In the genomic region with DNA sequence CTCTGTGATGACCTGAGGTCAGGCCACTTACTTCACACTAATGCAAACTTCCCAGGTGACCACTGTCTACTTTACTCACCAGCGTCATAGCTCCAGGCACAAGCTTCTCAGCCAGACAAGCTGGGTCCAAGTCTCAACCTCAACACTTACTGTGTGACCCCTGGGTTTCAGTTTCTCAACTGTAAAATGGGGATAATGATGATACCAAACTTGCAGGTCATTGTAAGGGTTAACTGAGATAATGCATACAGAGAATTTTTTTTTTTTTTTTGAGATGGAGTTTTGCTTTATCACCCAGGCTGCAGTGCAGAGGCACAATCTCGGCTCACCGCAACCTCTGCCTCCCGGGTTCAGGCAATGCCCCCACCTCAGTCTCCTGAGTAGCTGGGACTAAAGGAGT, we compare ENCODE assay signal across 29 cellular contexts.
"Had no signal": no experiment of that assay in that cellular context is flagged by ENCODE, and none has a peak within 500 bp of the region (broad histone marks: within the 10 kb centered on the region; RNA-seq: fewer than 3 reads in every experiment).

No MANE protein-coding gene starts in this region.

- DNase-seq: activated CD4-positive, alpha-beta memory T cell treated with anti-CD3 and anti-CD28 coated beads, Interleukin-2, amount 10 ng/mL, durations not matched to agents 7 days and 5 days; activated CD4-positive, alpha-beta T cell treated with anti-CD3 and anti-CD28 coated beads for 1 hour; activated CD4-positive, alpha-beta T cell treated with anti-CD3 and anti-CD28 coated beads for 4 hours; activated CD4-positive, alpha-beta T cell treated with anti-CD3 and anti-CD28 coated beads, Interleukin-2, amount 10 ng/mL, durations not matched to agents 7 days and 5 days; activated CD4-positive, alpha-beta T cell treated with anti-CD3 and anti-CD28 coated beads, Interleukin-2, amount 50 U/mL, for 4 hours; activated CD8-positive, alpha-beta memory T cell treated with anti-CD3 and anti-CD28 coated beads, Interleukin-2, amount 50 U/mL, for 48 hours; activated effector memory CD4-positive, alpha-beta T cell treated with Interleukin-2 at 50 U/mL for 16 hours; activated gamma-delta T cell treated with Interleukin-2 at 50 U/mL for 16 hours; activated naive CD4-positive, alpha-beta T cell treated with anti-CD3 and anti-CD28 coated beads, Interleukin-2, amount 50 U/mL, for 16 hours; activated naive CD4-positive, alpha-beta T cell treated with Interleukin-2 at 50 U/mL for 16 hours; activated T-cell treated with anti-CD3 and anti-CD28 coated beads for 4 hours; activated T-cell treated with anti-CD3 and anti-CD28 coated beads, Interleukin-2, amount 50 U/mL, for 24 hours; activated T-cell treated with anti-CD3 and anti-CD28 coated beads, Interleukin-2, amount 50 U/mL, for 72 hours; amniotic stem cell; anterior cingulate cortex; brain microvascular endothelial cell; dorsolateral prefrontal cortex; effector memory CD4-positive, alpha-beta T cell; foreskin fibroblast; head of caudate nucleus; T-helper 1 cell had no signal

- ATAC-seq: activated T-cell treated with anti-CD3 and anti-CD28 coated beads, Interleukin-2, amount 50 U/mL, for 72 hours; esophagus mucosa had no signal

- H3K9me3 Mint-ChIP-seq: activated CD4-positive, alpha-beta memory T cell treated with anti-CD3 and anti-CD28 coated beads, Interleukin-2, amount 10 ng/mL, durations not matched to agents 7 days and 5 days; activated CD4-positive, alpha-beta T cell treated with anti-CD3 and anti-CD28 coated beads, Interleukin-2, amount 10 ng/mL, durations not matched to agents 7 days and 5 days; activated T-cell treated with anti-CD3 and anti-CD28 coated beads, Interleukin-2, amount 50 U/mL, for 24 hours; activated T-cell treated with anti-CD3 and anti-CD28 coated beads, Interleukin-2, amount 50 U/mL, for 72 hours; central memory CD8-positive, alpha-beta T cell; dendritic cell treated with granulocyte-macrophage colony-stimulating factor and Interleukin-4, amounts not matched to agents 40 ng/mL and 50 ng/mL, for 4 days; endodermal cell; WTC11 had no signal

- H3K4me3 Mint-ChIP-seq: activated CD4-positive, alpha-beta memory T cell treated with anti-CD3 and anti-CD28 coated beads, Interleukin-2, amount 10 ng/mL, durations not matched to agents 7 days and 5 days; activated CD4-positive, alpha-beta T cell treated with anti-CD3 and anti-CD28 coated beads, Interleukin-2, amount 10 ng/mL, durations not matched to agents 7 days and 5 days; activated naive CD8-positive, alpha-beta T cell; activated T-cell treated with anti-CD3 and anti-CD28 coated beads, Interleukin-2, amount 50 U/mL, for 24 hours; activated T-cell treated with anti-CD3 and anti-CD28 coated beads, Interleukin-2, amount 50 U/mL, for 72 hours; central memory CD8-positive, alpha-beta T cell; dendritic cell treated with granulocyte-macrophage colony-stimulating factor and Interleukin-4, amounts not matched to agents 40 ng/mL and 50 ng/mL, for 4 days; endodermal cell; WTC11 had no signal

- H3K27ac ChIP-seq: brain microvascular endothelial cell, coronary artery, dorsolateral prefrontal cortex, VCaP had no signal

- H3K27me3 Mint-ChIP-seq: activated CD4-positive, alpha-beta memory T cell treated with anti-CD3 and anti-CD28 coated beads, Interleukin-2, amount 10 ng/mL, durations not matched to agents 7 days and 5 days; activated CD4-positive, alpha-beta T cell treated with anti-CD3 and anti-CD28 coated beads, Interleukin-2, amount 10 ng/mL, durations not matched to agents 7 days and 5 days; activated naive CD8-positive, alpha-beta T cell; activated T-cell treated with anti-CD3 and anti-CD28 coated beads, Interleukin-2, amount 50 U/mL, for 24 hours; central memory CD8-positive, alpha-beta T cell; dendritic cell treated with granulocyte-macrophage colony-stimulating factor and Interleukin-4, amounts not matched to agents 40 ng/mL and 50 ng/mL, for 4 days had no signal

- H3K27ac Mint-ChIP-seq: activated CD4-positive, alpha-beta memory T cell treated with anti-CD3 and anti-CD28 coated beads, Interleukin-2, amount 10 ng/mL, durations not matched to agents 7 days and 5 days; endodermal cell had no signal

- H3K27me3 ChIP-seq: brain microvascular endothelial cell, dorsolateral prefrontal cortex had no signal

- H3K36me3 ChIP-seq: brain microvascular endothelial cell had no signal

- H3K36me3 Mint-ChIP-seq: WTC11 had no signal

- H3K4me3 ChIP-seq: coronary artery, dorsolateral prefrontal cortex had no signal
